Comparison of ENCODE assay signal across 27 cellular contexts in genomic region chr22:43737150-43737828, GRCh38.
DNase-seq lines count a peak whose midpoint lies in the region; ATAC-seq, FAIRE-seq and TF ChIP-seq lines count a peak whose summit lies in the region.
"Had no signal": no experiment of that assay in that cellular context is flagged by ENCODE, and none has a peak within 500 bp of the region (broad histone marks: within the 10 kb centered on the region; RNA-seq: fewer than 3 reads in every experiment).

No MANE protein-coding gene starts in this region.

- no peak for TF ChIP-seq RAD21 in IMR-90 (IDR thresholded peaks at IDR 0.05; ENCODE audit: low read length)

- H3K36me3 ChIP-seq in HEK293 (ENCODE audit: control insufficient read depth in 2 of 2, insufficient read depth in 1 of 2, low read length in 2 of 2) (no peaks in the 10 kb centered on the region), IMR-90 (ENCODE audit: control insufficient read depth, insufficient read depth, low read length) (no peaks in the 10 kb centered on the region), bronchial epithelial cell (ENCODE audit: control insufficient read depth, insufficient read depth, low read length) (no peaks in the 10 kb centered on the region), gastroesophageal sphincter (no peaks in the 10 kb centered on the region)
- H3K36me3 ChIP-seq: BE2C, BLaER1 had no signal

- no peak overlapping the region for H3K4me3 ChIP-seq in HEK293 (ENCODE audit: low read depth, low read length)
- no peak overlapping the region for H3K4me3 ChIP-seq in IMR-90 (ENCODE audit: insufficient read depth, low read depth, low read length)
- H3K4me3 ChIP-seq in bronchial epithelial cell (ENCODE audit: low read depth, low read length): no peak overlapping the region
- no peak overlapping the region for H3K4me3 ChIP-seq in gastroesophageal sphincter
- H3K4me3 ChIP-seq: BLaER1 had no signal

- TF ChIP-seq CTCF in HEK293 (tag by site-specific recombination; IDR thresholded peaks at IDR 0.05): no peak
- TF ChIP-seq CTCF in IMR-90 (conservative IDR thresholded peaks at IDR 0.05; ENCODE audit: low read depth, low read length): no peak
- TF ChIP-seq CTCF in bronchial epithelial cell (IDR thresholded peaks at IDR 0.05; ENCODE audit: insufficient read depth, low read length, severe bottlenecking): no peak
- no peak for TF ChIP-seq CTCF in gastroesophageal sphincter (IDR thresholded peaks at IDR 0.05)

- no TSS peak for BruUV-seq in IMR-90 (replicated peaks; lab: Mats Ljungman, UMichigan)

- no peak overlapping the region for H3K9ac ChIP-seq in IMR-90 (ENCODE audit: low read depth, low read length)
- H3K9ac ChIP-seq: BLaER1 had no signal

- no peaks in the 10 kb centered on the region for H3K79me1 ChIP-seq in IMR-90 (ENCODE audit: low read depth in 1 of 2, low read length in 2 of 2)

- H2BK20ac ChIP-seq in IMR-90 (ENCODE audit: low read depth, low read length): no peak overlapping the region

- H3K18ac ChIP-seq in IMR-90 (ENCODE audit: low read depth, low read length): no peak overlapping the region

- dilution Hi-C loops in IMR-90 (cut with HindIII; ENCODE audit: low sequenced_read_pairs, unreplicated experiment): no loop called here

- H2AK9ac ChIP-seq in IMR-90 (replicated peaks; ENCODE audit: low read depth, low read length, poor library complexity): no peak overlapping the region

- H4K8ac ChIP-seq in IMR-90 (ENCODE audit: low read depth in 2 of 2, low read length in 2 of 2): no peak overlapping the region

- DNase-seq in IMR-90 (no peak), bronchial epithelial cell (ENCODE audit: low read depth) (no peak), urothelium cell line (ENCODE audit: low spot score) (no peak)
- no peak for DNase-seq in stimulated activated CD4-positive, alpha-beta T cell treated with anti-CD3 and anti-CD28 coated beads, Interleukin-15, amount 100 ng/mL, for 24 hours
- no peak for DNase-seq in activated naive CD4-positive, alpha-beta T cell treated with Interleukin-2 at 50 U/mL for 16 hours
- DNase-seq: 8988T; ACHN; BE2C; C1 segment of cervical spinal cord; CD4-positive, alpha-beta memory T cell; CD4-positive, CD25-positive, alpha-beta regulatory T cell; CD8-positive, alpha-beta memory T cell; COR-L47; DMS 273 treated with DMSO at 0.1 percent for 48 hours; DMS153; DMS53; DMS79; DND-41; EL; GDM1 had no signal

- no peaks in the 10 kb centered on the region for H3K9me3 ChIP-seq in HEK293 (ENCODE audit: control insufficient read depth, insufficient read depth, low read depth, low read length)
- no peaks in the 10 kb centered on the region for H3K9me3 ChIP-seq in IMR-90 (ENCODE audit: control insufficient read depth, insufficient read depth, low read length)
- H3K9me3 ChIP-seq in gastroesophageal sphincter: no peaks in the 10 kb centered on the region
- H3K9me3 ChIP-seq: BE2C had no signal

- no peak overlapping the region for H3K4me2 ChIP-seq in IMR-90 (ENCODE audit: low read depth, low read length)
- H3K4me2 ChIP-seq: BLaER1 had no signal

- in situ Hi-C loops in IMR-90 (cut with MboI; ENCODE audit: low sequenced_read_pairs): no loop called here

- H3K27me3 ChIP-seq in IMR-90 (ENCODE audit: control insufficient read depth, insufficient read depth, low read length) (peaks cover 18% of the 10 kb centered on the region; the same call in 1 of the 2 replicates), bronchial epithelial cell (ENCODE audit: control insufficient read depth, insufficient read depth, low read length) (no peaks in the 10 kb centered on the region), gastroesophageal sphincter (peaks cover 14% of the 10 kb centered on the region)
- H3K27me3 ChIP-seq: BLaER1 had no signal

- no peak overlapping the region for H4K5ac ChIP-seq in IMR-90 (ENCODE audit: low read depth, low read length)

- H2BK5ac ChIP-seq in IMR-90 (ENCODE audit: low read depth, low read length, poor library complexity, severe bottlenecking): peak overlapping the region; percentile 11

- H3K56ac ChIP-seq in IMR-90 (ENCODE audit: extremely low read depth, insufficient read depth, low read length): no peak overlapping the region

- ATAC-seq in IMR-90 (ENCODE audit: low read depth) (no peak), HG03342 (IDR thresholded peaks at IDR 0.05; ENCODE audit: unreplicated experiment) (no peak), gastroesophageal sphincter (no peak)

- no peak overlapping the region for H2BK15ac ChIP-seq in IMR-90 (ENCODE audit: low read depth, low read length)

- no peaks in the 10 kb centered on the region for H4K20me1 ChIP-seq in IMR-90 (ENCODE audit: insufficient read depth, low read length)
- H4K20me1 ChIP-seq: BLaER1 had no signal

- TF ChIP-seq POLR2A in IMR-90 (IDR thresholded peaks at IDR 0.05; ENCODE audit: low read depth, low read length) (no peak), gastroesophageal sphincter (IDR thresholded peaks at IDR 0.05) (no peak)

- H4K91ac ChIP-seq in IMR-90 (ENCODE audit: insufficient read depth, low read depth, low read length): no peak overlapping the region

- 89% methylated on average over 4 of the region's 4 CpGs; no CpG with 5 or more reads in 1 of the 2 experiments for WGBS in IMR-90 (ENCODE audit: extremely low coverage in 2 of 2, insufficient read length in 1 of 2), 2 experiments
- WGBS in gastroesophageal sphincter (ENCODE audit: low coverage in 1 of 2), 2 donors: 93 to 96% methylated on average over 3 of the region's 4 CpGs

- no peak overlapping the region for H2AK5ac ChIP-seq in IMR-90 (ENCODE audit: low read depth, low read length)

- peak; percentile 70 for FAIRE-seq in bronchial epithelial cell (lab: Jason Lieb, UNC)
- peak; percentile 100 for FAIRE-seq in urothelium cell line (lab: Jason Lieb, UNC)
- FAIRE-seq: A204.1, GM12892, GM18507 had no signal

- H3K14ac ChIP-seq in IMR-90 (replicated peaks; ENCODE audit: low read depth, low read length): no peak overlapping the region

- no peak overlapping the region for H3K4ac ChIP-seq in IMR-90 (ENCODE audit: low read depth, low read length)

- H3K9me1 ChIP-seq in IMR-90 (ENCODE audit: insufficient read depth, low read length): no peaks in the 10 kb centered on the region

- H2AFZ ChIP-seq in IMR-90 (replicated peaks; ENCODE audit: low read length, poor library complexity): no peak overlapping the region

- no peak for TF ChIP-seq EP300 in gastroesophageal sphincter (IDR thresholded peaks at IDR 0.05)

- no peak overlapping the region for H3K23ac ChIP-seq in IMR-90 (ENCODE audit: low read depth, low read length)

- intact Hi-C loops in IMR-90 (cut with micrococcal nuclease): no loop called here

- H3K27ac ChIP-seq in HEK293 (ENCODE audit: extremely low read depth, low read depth, low read length) (no peak overlapping the region), IMR-90 (ENCODE audit: insufficient read depth, low read length) (no peak overlapping the region), gastroesophageal sphincter (no peak overlapping the region)
- H3K27ac ChIP-seq: BLaER1 had no signal

- H2BK120ac ChIP-seq in IMR-90 (ENCODE audit: low read depth, low read length): no peak overlapping the region

- H3K4me1 ChIP-seq in HEK293 (ENCODE audit: control insufficient read depth, insufficient read depth, low read length): peaks cover 10% of the 10 kb centered on the region; the same call in 1 of the 2 replicates
- H3K4me1 ChIP-seq in IMR-90 (ENCODE audit: control insufficient read depth, insufficient read depth, low read length): no peaks in the 10 kb centered on the region
- H3K4me1 ChIP-seq in gastroesophageal sphincter: no peaks in the 10 kb centered on the region
- H3K4me1 ChIP-seq: BE2C, BLaER1 had no signal

- CTCF ChIA-PET in HEK293 (lab: Yijun Ruan, JAX): no interaction called here
- CTCF ChIA-PET in IMR-90 (lab: Yijun Ruan, JAX): no interaction called here

- POLR2A ChIA-PET in HEK293 (lab: Yijun Ruan, JAX): no interaction called here
- POLR2A ChIA-PET in IMR-90 (lab: Charles Lee; ENCODE audit: unreplicated experiment): no interaction called here

TF ChIP-seq in HEK293, 187 proteins besides CTCF, POLR2A, EP300 and RAD21 (continues in another document):
- TF ChIP-seq, protein P1, sequence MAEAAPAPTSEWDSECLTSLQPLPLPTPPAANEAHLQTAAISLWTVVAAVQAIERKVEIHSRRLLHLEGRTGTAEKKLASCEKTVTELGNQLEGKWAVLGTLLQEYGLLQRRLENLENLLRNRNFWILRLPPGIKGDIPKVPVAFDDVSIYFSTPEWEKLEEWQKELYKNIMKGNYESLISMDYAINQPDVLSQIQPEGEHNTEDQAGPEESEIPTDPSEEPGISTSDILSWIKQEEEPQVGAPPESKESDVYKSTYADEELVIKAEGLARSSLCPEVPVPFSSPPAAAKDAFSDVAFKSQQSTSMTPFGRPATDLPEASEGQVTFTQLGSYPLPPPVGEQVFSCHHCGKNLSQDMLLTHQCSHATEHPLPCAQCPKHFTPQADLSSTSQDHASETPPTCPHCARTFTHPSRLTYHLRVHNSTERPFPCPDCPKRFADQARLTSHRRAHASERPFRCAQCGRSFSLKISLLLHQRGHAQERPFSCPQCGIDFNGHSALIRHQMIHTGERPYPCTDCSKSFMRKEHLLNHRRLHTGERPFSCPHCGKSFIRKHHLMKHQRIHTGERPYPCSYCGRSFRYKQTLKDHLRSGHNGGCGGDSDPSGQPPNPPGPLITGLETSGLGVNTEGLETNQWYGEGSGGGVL (tag by site-specific recombination; IDR thresholded peaks at IDR 0.05): no peak
- peak; percentile 13; the same call in 1 of the 2 replicates for TF ChIP-seq ZNF521 (tag by site-specific recombination; IDR thresholded peaks at IDR 0.05)

TF ChIP-seq in IMR-90, 13 proteins besides CTCF, POLR2A, EP300 and RAD21:
- TF ChIP-seq CHD1 (IDR thresholded peaks at IDR 0.05; ENCODE audit: low read depth, low read length) (no peak), FOS (IDR thresholded peaks at IDR 0.05; ENCODE audit: low read depth, low read length) (no peak)
TF ChIP-seq in IMR-90: peak in this region for 0.
